In the genomic region with DNA sequence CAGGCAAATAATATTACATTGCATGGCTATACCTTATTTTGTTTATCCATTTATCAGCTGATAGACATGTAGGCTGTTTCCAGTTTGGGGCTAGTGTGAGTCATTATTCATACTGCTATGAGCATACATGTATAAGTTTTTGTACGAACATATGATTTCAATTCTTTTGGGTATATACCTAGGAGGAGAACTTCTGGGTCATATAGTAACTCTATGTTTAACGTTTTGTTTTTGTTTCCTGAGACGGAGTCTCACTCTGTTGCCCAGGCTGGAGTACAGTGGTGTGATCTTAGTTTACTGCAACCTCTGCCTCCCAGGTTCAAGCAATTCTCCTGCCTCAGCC, we compare ENCODE assay signal across 15 cellular contexts. TPM values are rescaled to one million over a fixed set of nuclear protein-coding genes. Genes with fewer than 3 reads are reported as not detected.
DNase-seq lines count a peak whose midpoint lies in the region; ATAC-seq, FAIRE-seq and TF ChIP-seq lines count a peak whose summit lies in the region.
"Had no signal": no experiment of that assay in that cellular context is flagged by ENCODE, and none has a peak within 500 bp of the region (broad histone marks: within the 10 kb centered on the region; RNA-seq: fewer than 3 reads in every experiment).

No MANE protein-coding gene starts in this region.

- POLR2A ChIA-PET in SK-N-SH (lab: Yijun Ruan, JAX) = no interaction called here
- POLR2A ChIA-PET in naive thymus-derived CD8-positive, alpha-beta T cell (lab: Charles Lee) = interaction anchor here (0.7 to 10.3 kb wide), 6 partner anchors 13 to 116 kb away, joined by 3 to 247 read pairs (median 6); partner anchors contain the start of genes DCTPP1 and ZNF688

- H3K27me3 Mint-ChIP-seq in activated T-helper 17 cell treated with anti-CD3 and anti-CD28 coated beads, Interleukin-2, amount 50 U/mL, for 72 hours = no peaks in the 10 kb centered on the region
- no peaks in the 10 kb centered on the region for H3K27me3 Mint-ChIP-seq in naive thymus-derived CD8-positive, alpha-beta T cell

- peak overlapping the region; percentile 94 for H3K4me3 Mint-ChIP-seq in activated T-helper 17 cell treated with anti-CD3 and anti-CD28 coated beads, Interleukin-2, amount 50 U/mL, for 72 hours
- H3K4me3 Mint-ChIP-seq in naive thymus-derived CD8-positive, alpha-beta T cell = peak overlapping the region in 7 of 10 donors; percentile 4 to 64 (median 22)

- peak overlapping the region; percentile 99 for H3K27ac Mint-ChIP-seq in activated T-helper 17 cell treated with anti-CD3 and anti-CD28 coated beads, Interleukin-2, amount 50 U/mL, for 72 hours
- H3K27ac Mint-ChIP-seq in naive thymus-derived CD8-positive, alpha-beta T cell = peak overlapping the region; percentile 79 to 98 (median 90)

- no peak overlapping the region for H3K9ac ChIP-seq in SK-N-SH
- H3K9ac ChIP-seq: KMS-11 had no signal

- H3K4me1 ChIP-seq in SK-N-SH (ENCODE audit: control insufficient read depth in 1 of 2, insufficient read depth in 2 of 2, low read depth in 1 of 2, low read length in 1 of 2) = no peaks in the 10 kb centered on the region

- no peaks in the 10 kb centered on the region for H3K9me3 ChIP-seq in SK-N-SH
- no peaks in the 10 kb centered on the region for H3K9me3 ChIP-seq in KOPT-K1 (ENCODE audit: insufficient read depth, low read length, poor library complexity, severe bottlenecking)
- H3K9me3 ChIP-seq: left lung had no signal

- no peaks in the 10 kb centered on the region for H3F3A ChIP-seq in SK-N-SH (replicated peaks; ENCODE audit: insufficient read depth)

- no peaks in the 10 kb centered on the region for H3K9me2 ChIP-seq in SK-N-SH

- FAIRE-seq in D721Med (lab: Jason Lieb, UNC) = no peak

- H3K4me2 ChIP-seq in SK-N-SH = no peak overlapping the region
- H3K4me2 ChIP-seq: KMS-11 had no signal

- H3K79me2 ChIP-seq in SK-N-SH (ENCODE audit: insufficient read depth) = no peaks in the 10 kb centered on the region

- WGBS in SK-N-SH (ENCODE audit: low lambda C conversion rate) = 71% methylated on average over 3 of the region's 3 CpGs

- ATAC-seq in SK-N-SH treated with all-trans-retinoic acid at 6 μM for 48 hours = no peak
- ATAC-seq in activated T-helper 17 cell treated with anti-CD3 and anti-CD28 coated beads, Interleukin-2, amount 50 U/mL, for 72 hours (replicated peaks) = peak; percentile 48
- no peak for ATAC-seq in naive thymus-derived CD8-positive, alpha-beta T cell
- ATAC-seq in HG03108 (IDR thresholded peaks at IDR 0.05; ENCODE audit: unreplicated experiment) = no peak
- ATAC-seq: left lung had no signal

- H3K27ac ChIP-seq in SK-N-SH (ENCODE audit: low read depth in 2 of 2, low read length in 1 of 2) (no peak overlapping the region), KOPT-K1 (ENCODE audit: low read depth, low read length, poor library complexity, severe bottlenecking) (peak overlapping the region; percentile 81)
- H3K27ac ChIP-seq: KMS-11 had no signal

- no peaks in the 10 kb centered on the region for H3K9me3 Mint-ChIP-seq in activated T-helper 17 cell treated with anti-CD3 and anti-CD28 coated beads, Interleukin-2, amount 50 U/mL, for 72 hours
- no peaks in the 10 kb centered on the region for H3K9me3 Mint-ChIP-seq in naive thymus-derived CD8-positive, alpha-beta T cell

- no peak overlapping the region for H3K4me3 ChIP-seq in SK-N-SH (ENCODE audit: low read depth in 2 of 2, low read length in 1 of 2)
- H3K4me3 ChIP-seq: left lung had no signal

- CTCF ChIA-PET in SK-N-SH (lab: Yijun Ruan, JAX) = interaction anchor here (1.1 kb wide), 1 partner anchor 9 kb away, joined by 3 read pairs; no protein-coding TSS in a partner anchor

- no peak for TF ChIP-seq EP300 in SK-N-SH (IDR thresholded peaks at IDR 0.05; ENCODE audit: borderline replicate concordance in 1 of 2, low read depth in 1 of 2, low read length in 1 of 2)

- no peaks in the 10 kb centered on the region for H3K36me3 ChIP-seq in SK-N-SH (replicated peaks in 1 of 2; ENCODE audit: control insufficient read depth in 1 of 2, insufficient read depth in 2 of 2, low read length in 1 of 2)
- peaks cover 13% of the 10 kb centered on the region for H3K36me3 ChIP-seq in KOPT-K1 (ENCODE audit: insufficient read depth, low read length)
- H3K36me3 ChIP-seq: left lung had no signal

- DNase-seq in SK-N-SH (no peak), D721Med (ENCODE audit: insufficient read length, low spot score) (no peak), NCI-H2029 (lab: John Stamatoyannopoulos, UW) (no peak)
- no peak for DNase-seq in naive thymus-derived CD8-positive, alpha-beta T cell
- DNase-seq: 8988T; activated CD4-positive, CD25-positive, alpha-beta regulatory T cell treated with anti-CD3 and anti-CD28 coated beads, Interleukin-2, amount 50 U/mL, for 72 hours; effector CD4-positive, alpha-beta T cell; left lung; NCI-H1694; NCI-H446 treated with DMSO at 0.1 percent for 48 hours had no signal

- H3K27me3 ChIP-seq in SK-N-SH (ENCODE audit: insufficient read depth) = 0 out of 2 replicates have a peak, but pooled peaks cover 4% of the 10 kb centered on the region

- TF ChIP-seq RAD21 in SK-N-SH (IDR thresholded peaks at IDR 0.05; ENCODE audit: low read length) = no peak

- H4K20me1 ChIP-seq in SK-N-SH (ENCODE audit: insufficient read depth) = no peaks in the 10 kb centered on the region

- peak overlapping the region; percentile 22; the same call in 1 of the 2 replicates for H2AFZ ChIP-seq in SK-N-SH (ENCODE audit: low read depth)

- peaks cover 26% of the 10 kb centered on the region for H3K4me1 Mint-ChIP-seq in activated T-helper 17 cell treated with anti-CD3 and anti-CD28 coated beads, Interleukin-2, amount 50 U/mL, for 72 hours
- peaks cover 27 to 78% (median 66%) of the 10 kb centered on the region in 4 donors for H3K4me1 Mint-ChIP-seq in naive thymus-derived CD8-positive, alpha-beta T cell

- TF ChIP-seq CTCF in SK-N-SH (IDR thresholded peaks at IDR 0.05) (no peak), D721Med (IDR thresholded peaks at IDR 0.05; ENCODE audit: insufficient read depth, missing control alignments) (no peak)

- peaks cover 38% of the 10 kb centered on the region for H3K36me3 Mint-ChIP-seq in activated T-helper 17 cell treated with anti-CD3 and anti-CD28 coated beads, Interleukin-2, amount 50 U/mL, for 72 hours (ENCODE audit: low read depth)
- H3K36me3 Mint-ChIP-seq in naive thymus-derived CD8-positive, alpha-beta T cell = peaks cover under 1 to 18% (median 10%) of the 10 kb centered on the region in 3 donors

TF ChIP-seq in SK-N-SH, 30 proteins besides CTCF, POLR2A, EP300 and RAD21 (continues in another document):
- TF ChIP-seq NFIC (IDR thresholded peaks at IDR 0.05; ENCODE audit: borderline replicate concordance) (no peak), SIN3A (IDR thresholded peaks at IDR 0.05; ENCODE audit: borderline replicate concordance, low read depth, low read length) (no peak), TEAD4 (IDR thresholded peaks at IDR 0.05; ENCODE audit: borderline replicate concordance, insufficient read depth) (no peak), CHD2 (IDR thresholded peaks at IDR 0.05; ENCODE audit: low read length, partially characterized antibody) (no peak), NRF1 (IDR thresholded peaks at IDR 0.05; ENCODE audit: low read depth, low read length) (no peak), POLR2AphosphoS5 (IDR thresholded peaks at IDR 0.05; ENCODE audit: low read depth, low read length) (no peak), TCF12 (IDR thresholded peaks at IDR 0.05) (no peak), GABPA (IDR thresholded peaks at IDR 0.05; ENCODE audit: low read depth) (no peak), FOXM1 (IDR thresholded peaks at IDR 0.05; ENCODE audit: low read depth) (no peak)

TF ChIP-seq in SK-N-SH treated with all-trans-retinoic acid at 6 μM for 48 hours, 23 proteins besides CTCF, POLR2A, EP300 and RAD21:
- no peak for TF ChIP-seq ZFP3 (CRISPR knock-in tag; IDR thresholded peaks at IDR 0.05)
- TF ChIP-seq SNAI2 (CRISPR knock-in tag; IDR thresholded peaks at IDR 0.05) = no peak
- no peak for TF ChIP-seq ARNTL (CRISPR knock-in tag; IDR thresholded peaks at IDR 0.05; ENCODE audit: borderline replicate concordance, low read depth)
- TF ChIP-seq GLIS3 (CRISPR knock-in tag; IDR thresholded peaks at IDR 0.05) = no peak
- no peak for TF ChIP-seq PPARA (CRISPR knock-in tag; IDR thresholded peaks at IDR 0.05; ENCODE audit: borderline replicate concordance)

RNA-seq across cellular contexts. Expression of gene ITGAL, which starts 2.4 kb away (rescaled TPM):
- 0.12 and 0.28 TPM in 2 replicates for polyA plus RNA-seq in SK-N-SH (2012; rRNA removed)
- polyA plus RNA-seq in SK-N-SH (2012; cell fraction: cytosol; rRNA removed) = 0.04 and 0.12 TPM in 2 replicates
- 0.06 and 0.13 TPM in 2 replicates for polyA plus RNA-seq in SK-N-SH (2012; cell fraction: nucleus; rRNA removed)
- total RNA-seq in activated T-helper 17 cell treated with anti-CD3 and anti-CD28 coated beads, Interleukin-2, amount 50 U/mL, for 72 hours = 100 to 1,000 TPM; 319 to 344 TPM
- total RNA-seq in naive thymus-derived CD8-positive, alpha-beta T cell = 100 to 1,000 TPM; 334 to 339 TPM
- polyA plus RNA-seq in naive thymus-derived CD8-positive, alpha-beta T cell = 100 to 1,000 TPM; 121 to 157 (median 124) TPM

RNA-seq across cellular contexts. Expression of gene SEPHS2, which starts 24.5 kb away (rescaled TPM):
- 30.8 and 36.3 TPM in 2 replicates for polyA plus RNA-seq in SK-N-SH (2012; rRNA removed)
- polyA plus RNA-seq in SK-N-SH (2012; cell fraction: cytosol; rRNA removed) = 35.0 and 39.4 TPM in 2 replicates
- 10.7 and 14.3 TPM in 2 replicates for polyA plus RNA-seq in SK-N-SH (2012; cell fraction: nucleus; rRNA removed)
- 10 to 100 TPM; 48.9 to 79.1 TPM for total RNA-seq in activated T-helper 17 cell treated with anti-CD3 and anti-CD28 coated beads, Interleukin-2, amount 50 U/mL, for 72 hours
- 10 to 100 TPM; 52.3 to 55.1 TPM for total RNA-seq in naive thymus-derived CD8-positive, alpha-beta T cell
- polyA plus RNA-seq in naive thymus-derived CD8-positive, alpha-beta T cell = 10 to 100 TPM; 45.5 to 60.7 (median 55.0) TPM

RNA-seq across cellular contexts. Expression of gene DCTPP1, which starts 40.3 kb away (rescaled TPM):
- polyA plus RNA-seq in SK-N-SH (2012; rRNA removed) = 78.9 and 79.2 TPM in 2 replicates
- 60.5 and 75.2 TPM in 2 replicates for polyA plus RNA-seq in SK-N-SH (2012; cell fraction: cytosol; rRNA removed)
- 28.6 and 40.1 TPM in 2 replicates for polyA plus RNA-seq in SK-N-SH (2012; cell fraction: nucleus; rRNA removed)
- total RNA-seq in activated T-helper 17 cell treated with anti-CD3 and anti-CD28 coated beads, Interleukin-2, amount 50 U/mL, for 72 hours = 100 to 1,000 TPM in 1 of 2 donors, 10 to 100 TPM in 1; 60.9 to 173 TPM
- 10 to 100 TPM; 15.2 to 16.7 TPM for total RNA-seq in naive thymus-derived CD8-positive, alpha-beta T cell
- polyA plus RNA-seq in naive thymus-derived CD8-positive, alpha-beta T cell = 10 to 100 TPM; 63.0 to 79.6 (median 64.0) TPM

RNA-seq across cellular contexts. Expression of gene ZNF768, which starts 56.2 kb away (rescaled TPM):
- 26.0 and 26.5 TPM in 2 replicates for polyA plus RNA-seq in SK-N-SH (2012; rRNA removed)
- polyA plus RNA-seq in SK-N-SH (2012; cell fraction: cytosol; rRNA removed) = 18.3 and 22.5 TPM in 2 replicates
- 40.2 and 40.7 TPM in 2 replicates for polyA plus RNA-seq in SK-N-SH (2012; cell fraction: nucleus; rRNA removed)
- 1 to 10 TPM; 3.7 to 5.3 TPM for total RNA-seq in activated T-helper 17 cell treated with anti-CD3 and anti-CD28 coated beads, Interleukin-2, amount 50 U/mL, for 72 hours
- total RNA-seq in naive thymus-derived CD8-positive, alpha-beta T cell = 1 to 10 TPM; 8.3 to 8.5 TPM
- 1 to 10 TPM; 1.1 to 2.1 (median 1.5) TPM for polyA plus RNA-seq in naive thymus-derived CD8-positive, alpha-beta T cell
